ENCODE assay signal across 1 cellular context in genomic region chr18:4230450-4231168, GRCh38.
TF ChIP-seq lines count a peak whose summit lies in the region.

No MANE protein-coding gene starts in this region.

TF ChIP-seq in SK-N-SH, 30 proteins besides CTCF, POLR2A, EP300 and RAD21 (continued from another document):
- no peak for TF ChIP-seq RCOR1 (IDR thresholded peaks at IDR 0.05; ENCODE audit: low read length)
TF ChIP-seq in SK-N-SH: peak in this region for 1.
